Comparison of ENCODE assay signal across 8 cellular contexts in the genomic region with DNA sequence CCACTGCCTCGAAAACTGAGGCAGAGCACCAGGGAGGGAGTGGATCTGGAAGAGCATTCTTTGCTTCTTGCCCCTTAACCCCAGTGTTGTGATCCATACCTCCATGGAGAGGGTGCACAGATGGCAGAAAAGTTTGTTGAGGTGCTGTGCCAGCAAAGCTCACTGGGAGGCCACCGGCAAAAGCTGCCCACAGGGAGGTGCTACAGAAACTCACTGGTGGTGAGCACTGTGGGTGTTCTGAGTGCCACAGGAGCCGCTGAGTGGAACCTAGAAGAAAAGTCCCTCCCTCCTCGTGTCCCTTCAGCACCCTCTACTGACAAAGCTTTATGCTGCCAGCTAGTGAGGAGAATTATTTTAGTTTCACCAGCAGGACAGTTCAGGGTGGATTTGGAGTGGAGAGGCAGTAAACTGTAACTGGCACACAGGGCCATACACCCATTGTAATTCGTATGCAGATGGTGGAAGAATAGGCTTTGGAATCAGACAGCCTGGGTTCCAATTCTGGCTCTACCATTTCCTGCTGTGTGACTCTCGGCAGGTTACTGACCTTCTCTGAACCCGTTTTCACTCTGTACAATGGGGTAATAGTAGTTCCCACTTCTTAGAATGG.
DNase-seq lines count a peak whose midpoint lies in the region; ATAC-seq, FAIRE-seq and TF ChIP-seq lines count a peak whose summit lies in the region.

No MANE protein-coding gene starts in this region.

- H3K27me3 Mint-ChIP-seq in endothelial cell (ENCODE audit: unreplicated experiment) = no peaks in the 10 kb centered on the region
- H3K27me3 Mint-ChIP-seq in naive B cell = no peaks in the 10 kb centered on the region

- H3K9me3 ChIP-seq in A673 (ENCODE audit: low read depth, low read length, poor library complexity, severe bottlenecking) = no peaks in the 10 kb centered on the region
- H3K9me3 ChIP-seq in testis = no peaks in the 10 kb centered on the region

- DNase-seq in A673 (ENCODE audit: low spot score) = peak; percentile 91
- peak; percentile 48 for DNase-seq in GM12892 (ENCODE audit: insufficient read length)
- peak; percentile 20 for DNase-seq in NCI-H2227 treated with DMSO at 0.1 percent for 48 hours (lab: John Stamatoyannopoulos, UW)
- DNase-seq in activated CD4-positive, alpha-beta T cell treated with anti-CD3 and anti-CD28 coated beads, Interleukin-2, amount 50 U/mL, for 4 hours = peak; percentile 40 to 45
- peak; percentile 43 for DNase-seq in endothelial cell (ENCODE audit: low spot score)
- peak; percentile 72 for DNase-seq in naive B cell
- DNase-seq in testis = peak; percentile 78

- H3K4me1 ChIP-seq in A673 (ENCODE audit: insufficient read depth, low read length, poor library complexity, severe bottlenecking) (peaks cover 18% of the 10 kb centered on the region), testis (peaks cover 11% of the 10 kb centered on the region)

- H3K36me3 ChIP-seq in A673 (ENCODE audit: insufficient read depth, low read length, poor library complexity, severe bottlenecking) (peaks cover 4% of the 10 kb centered on the region), testis (ENCODE audit: low read depth, missing control alignments) (no peaks in the 10 kb centered on the region)

- peak; percentile 98 for FAIRE-seq in GM12892 (lab: Jason Lieb, UNC)

- intact Hi-C loops in A673 (cut with micrococcal nuclease; ENCODE audit: unreplicated experiment) = loop anchor here (1.0 to 10.0 kb wide), 2 partner anchors 135 to 214 kb away; no protein-coding TSS in a partner anchor
- intact Hi-C loops in testis (cut with DNase I; ENCODE audit: low total_unique reads) = no loop called here

- no peaks in the 10 kb centered on the region for H3K9me3 Mint-ChIP-seq in endothelial cell (ENCODE audit: unreplicated experiment)
- peaks cover 0 to 2% (median 0%) of the 10 kb centered on the region in 7 donors for H3K9me3 Mint-ChIP-seq in naive B cell

- no TSS peak for BruUV-seq in A673 (replicated peaks; lab: Mats Ljungman, UMichigan)

- H3K27ac Mint-ChIP-seq in endothelial cell (ENCODE audit: unreplicated experiment) (no peak overlapping the region), naive B cell (peak overlapping the region; percentile 83 to 98 (median 90))

- CTCF ChIA-PET in A673 (lab: Charles Lee) = interaction anchor here (0.8 to 2.0 kb wide), 8 partner anchors 11 to 242 kb away, joined by 3 to 14 read pairs (median 4); partner anchors contain the start of gene WEE1

- TF ChIP-seq CTCF in A673 (conservative IDR thresholded peaks at IDR 0.05; ENCODE audit: low read depth, low read length) (peak; percentile 84), endothelial cell (IDR thresholded peaks at IDR 0.05; ENCODE audit: unreplicated experiment) (peak; percentile 31), testis (IDR thresholded peaks at IDR 0.05) (peak; percentile 47 to 72 (median 60))

- ATAC-seq in HG02852 (IDR thresholded peaks at IDR 0.05; ENCODE audit: unreplicated experiment) (peak; percentile 63), naive B cell (ENCODE audit: low read depth in 2 of 2) (peak; percentile 62 to 64)

- H3K4me1 Mint-ChIP-seq in endothelial cell (ENCODE audit: unreplicated experiment) (peaks cover 13% of the 10 kb centered on the region), naive B cell (peaks cover 45 to 70% (median 57%) of the 10 kb centered on the region in 3 donors)

- H3K36me3 Mint-ChIP-seq in endothelial cell (ENCODE audit: low read depth, unreplicated experiment) (peaks cover 26% of the 10 kb centered on the region), naive B cell (peaks cover 24 to 31% of the 10 kb centered on the region in 2 donors)

- H3K4me3 ChIP-seq in A673 (ENCODE audit: low read depth, low read length, poor library complexity, severe bottlenecking) (no peak overlapping the region), testis (no peak overlapping the region)

- H3K27me3 ChIP-seq in A673 (replicated peaks; ENCODE audit: insufficient read depth, low read depth, low read length, poor library complexity) (no peaks in the 10 kb centered on the region), testis (no peaks in the 10 kb centered on the region)

- POLR2A ChIA-PET in A673 (lab: Charles Lee; ENCODE audit: low non-redundant PET) = interaction anchor here (0.6 kb wide), 1 partner anchor 383 kb away, joined by 3 read pairs; no protein-coding TSS in a partner anchor

- H3K27ac ChIP-seq in A673 (ENCODE audit: low read depth, low read length, poor library complexity, severe bottlenecking) (peak overlapping the region; percentile 69), testis (peak overlapping the region in 1 of 2 donors; percentile 6)

- no peak for TF ChIP-seq POLR2A in GM12892 (IDR thresholded peaks at IDR 0.05; ENCODE audit: low read depth, low read length)
- TF ChIP-seq POLR2A in testis (IDR thresholded peaks at IDR 0.05) = no peak

- WGBS in testis, 2 donors = 50 to 82% methylated on average over 4 to 7 of the region's 7 CpGs

- H3K4me3 Mint-ChIP-seq in endothelial cell (ENCODE audit: unreplicated experiment) (peak overlapping the region; percentile 23), naive B cell (peak overlapping the region; percentile 35 to 88 (median 70))

Comparison
In these comparisons a context has a peak if more than half of its experiments do, and no peak if none do; other contexts are left out.
1. DNase-seq: peak in every context shown above with its lines; median percentile 91 in A673; 78 in testis; 72 in naive B cell; 48 in GM12892; 43 in endothelial cell; 42 in activated CD4-positive, alpha-beta T cell treated with anti-CD3 and anti-CD28 coated beads, Interleukin-2, amount 50 U/mL, for 4 hours; 20 in NCI-H2227 treated with DMSO at 0.1 percent for 48 hours.
2. CTCF ChIP-seq: peak in every context shown above with its lines; median percentile 84 in A673; 60 in testis; 31 in endothelial cell.